ENCODE assay signal across 1 cellular context in genomic region chr6:16137451-16137801, GRCh38.
TF ChIP-seq lines count a peak whose summit lies in the region.

No MANE protein-coding gene starts in this region.

TF ChIP-seq in GM12878, 131 proteins besides CTCF, POLR2A, EP300 and RAD21 (continued from another document):
- TF ChIP-seq ZNF592 (IDR thresholded peaks at IDR 0.05) (no peak), NFYA (IDR thresholded peaks at IDR 0.05; ENCODE audit: borderline replicate concordance, low read depth, low read length) (no peak), PRDM15 (CRISPR knock-in tag; IDR thresholded peaks at IDR 0.05) (no peak), SMAD1 (IDR thresholded peaks at IDR 0.05; ENCODE audit: low read depth, partially characterized antibody) (no peak), YBX1 (IDR thresholded peaks at IDR 0.05) (no peak), REST (IDR thresholded peaks at IDR 0.05; ENCODE audit: low read depth, low read length) (no peak)
